ENCODE assay signal across 29 cellular contexts in genomic region chr1:15605398-15606080, GRCh38. TPM values are rescaled to one million over a fixed set of nuclear protein-coding genes. Genes with fewer than 3 reads are reported as not detected.
"Had no signal": no experiment of that assay in that cellular context is flagged by ENCODE, and none has a peak within 500 bp of the region (broad histone marks: within the 10 kb centered on the region; RNA-seq: fewer than 3 reads in every experiment).

No MANE protein-coding gene starts in this region.

- H3K4me2 ChIP-seq: KMS-11, PC-9 had no signal

- H2AFZ ChIP-seq: PC-9 had no signal

- FAIRE-seq: astrocyte, TTC549 had no signal

- H3K27ac ChIP-seq: brain microvascular endothelial cell, cardiac muscle cell, KMS-11, PC-9, VCaP had no signal

- H3K36me3 ChIP-seq: brain microvascular endothelial cell, cardiac muscle cell, MG63 had no signal

- H3K27me3 Mint-ChIP-seq: activated CD4-positive, alpha-beta T cell treated with anti-CD3 and anti-CD28 coated beads for 36 hours; activated naive CD8-positive, alpha-beta T cell; activated T-helper 17 cell treated with anti-CD3 and anti-CD28 coated beads, Interleukin-2, amount 50 U/mL, for 72 hours had no signal

- H3K9me3 Mint-ChIP-seq: activated naive CD4-positive, alpha-beta T cell treated with anti-CD3 and anti-CD28 coated beads for 36 hours; activated T-helper 17 cell treated with anti-CD3 and anti-CD28 coated beads, Interleukin-2, amount 50 U/mL, for 72 hours had no signal

- H3K4me3 Mint-ChIP-seq: activated CD4-positive, alpha-beta memory T cell treated with anti-CD3 and anti-CD28 coated beads, Interleukin-2, amount 10 ng/mL, durations not matched to agents 7 days and 5 days; activated CD4-positive, alpha-beta T cell treated with anti-CD3 and anti-CD28 coated beads for 36 hours; activated naive CD4-positive, alpha-beta T cell treated with anti-CD3 and anti-CD28 coated beads for 36 hours; activated naive CD8-positive, alpha-beta T cell; activated T-helper 17 cell treated with anti-CD3 and anti-CD28 coated beads, Interleukin-2, amount 50 U/mL, for 72 hours had no signal

- H3K36me3 Mint-ChIP-seq: activated naive CD8-positive, alpha-beta T cell had no signal

- H3K9me3 ChIP-seq: MG63 had no signal

- ATAC-seq: activated CD4-positive, alpha-beta T cell treated with anti-CD3 and anti-CD28 coated beads for 36 hours; activated T-helper 17 cell treated with anti-CD3 and anti-CD28 coated beads, Interleukin-2, amount 50 U/mL, for 72 hours had no signal

- DNase-seq: activated CD4-positive, alpha-beta memory T cell treated with anti-CD3 and anti-CD28 coated beads, Interleukin-2, amount 10 ng/mL, durations not matched to agents 7 days and 5 days; activated CD4-positive, alpha-beta T cell treated with anti-CD3 and anti-CD28 coated beads for 36 hours; activated CD4-positive, alpha-beta T cell treated with anti-CD3 and anti-CD28 coated beads, Interleukin-2, amount 50 U/mL, for 1 hour; activated gamma-delta T cell; activated naive CD4-positive, alpha-beta T cell treated with anti-CD3 and anti-CD28 coated beads for 36 hours; activated T-cell treated with anti-CD3 and anti-CD28 coated beads for 4 hours; activated T-cell treated with anti-CD3 and anti-CD28 coated beads, Interleukin-2, amount 50 U/mL, for 48 hours; amygdala; brain microvascular endothelial cell; MG63; MV-4-11; NCI-H1092 treated with DMSO at 0.1 percent for 48 hours; NCI-H1417 treated with DMSO at 0.1 percent for 48 hours; NCI-H187; NCI-H2081; NCI-H524 treated with DMSO at 0.1 percent for 48 hours; NCI-H82; PC-9; SHP77 treated with DMSO at 0.1 percent for 48 hours; T-helper 2 cell; T1000 had no signal

- H3K9ac ChIP-seq: KMS-11 had no signal

- H3K4me3 ChIP-seq: cardiac muscle cell, MG63, PC-9 had no signal

- H3K27me3 ChIP-seq: brain microvascular endothelial cell, cardiac muscle cell, MG63 had no signal

- H3K27ac Mint-ChIP-seq: activated CD4-positive, alpha-beta memory T cell treated with anti-CD3 and anti-CD28 coated beads, Interleukin-2, amount 10 ng/mL, durations not matched to agents 7 days and 5 days; activated CD4-positive, alpha-beta T cell treated with anti-CD3 and anti-CD28 coated beads for 36 hours; activated naive CD4-positive, alpha-beta T cell treated with anti-CD3 and anti-CD28 coated beads for 36 hours; activated naive CD8-positive, alpha-beta T cell; activated T-helper 17 cell treated with anti-CD3 and anti-CD28 coated beads, Interleukin-2, amount 50 U/mL, for 72 hours had no signal

RNA-seq across cellular contexts. Expression of gene AGMAT, which starts 20.7 kb away (rescaled TPM):
- total RNA-seq: SK-MEL-5 had no signal
